9 cellular contexts compared by ENCODE assay signal in genomic region chr10:86958109-86958830, GRCh38. TPM values are rescaled to one million over a fixed set of nuclear protein-coding genes. Genes with fewer than 3 reads are reported as not detected.
DNase-seq lines count a peak whose midpoint lies in the region; ATAC-seq and TF ChIP-seq lines count a peak whose summit lies in the region.
"Had no signal": no experiment of that assay in that cellular context is flagged by ENCODE, and none has a peak within 500 bp of the region (broad histone marks: within the 10 kb centered on the region; RNA-seq: fewer than 3 reads in every experiment).

TSS of gene SNCG (plus strand) at chr10:86958599. CDS start at chr10:86958698, 99 bp downstream.

- CTCF ChIA-PET in RWPE1 (lab: Yijun Ruan, JAX), result interaction anchor here (0.6 to 2.7 kb wide), 4 partner anchors 9 to 20 kb away, joined by 5 to 23 read pairs (median 8); no protein-coding TSS in a partner anchor

- peak within 1 kb of the TSS; percentile 51 for H3K4me3 Mint-ChIP-seq in progenitor cell of endocrine pancreas (ENCODE audit: low read depth)
- H3K4me3 Mint-ChIP-seq: T-helper 2 cell treated with Interferon-gamma antibody and Interleukin-4, amounts not matched to agents 5 μg/mL and 100 μg/mL, for 36 hours had no signal

- no peak for TF ChIP-seq CTCF in RWPE1 (conservative IDR thresholded peaks at IDR 0.05; ENCODE audit: low read depth)
- TF ChIP-seq CTCF in progenitor cell of endocrine pancreas (IDR thresholded peaks at IDR 0.05; ENCODE audit: unreplicated experiment), result no peak

- H3K27ac Mint-ChIP-seq in progenitor cell of endocrine pancreas, result peak within 1 kb of the TSS; percentile 95
- H3K27ac Mint-ChIP-seq: T-helper 2 cell treated with Interferon-gamma antibody and Interleukin-4, amounts not matched to agents 5 μg/mL and 100 μg/mL, for 36 hours had no signal

- H3K4me1 Mint-ChIP-seq in progenitor cell of endocrine pancreas (ENCODE audit: low read depth), result peaks cover 32% of the 10 kb centered on the region

- ATAC-seq in HG02840 (IDR thresholded peaks at IDR 0.05; ENCODE audit: low FRiP score, unreplicated experiment) (no peak), GM21528 (IDR thresholded peaks at IDR 0.05; ENCODE audit: low FRiP score, unreplicated experiment) (no peak)

- POLR2A ChIA-PET in RWPE1 (lab: Yijun Ruan, JAX; ENCODE audit: low non-redundant PET), result interaction anchor here (0.7 to 1.7 kb wide), 4 partner anchors 10 to 201 kb away, joined by 3 to 18 read pairs (median 4); partner anchors contain the start of gene ADIRF

- DNase-seq in Caki2 (ENCODE audit: low read depth) (peak; percentile 54), RWPE1 (ENCODE audit: low spot score) (peak; percentile 51), glomerular endothelial cell (ENCODE audit: extremely low read depth, low read depth, low spot score) (no peak), progenitor cell of endocrine pancreas (ENCODE audit: low spot score, unreplicated experiment) (no peak), T1000 (lab: John Stamatoyannopoulos, UW) (no peak)
- no peak for DNase-seq in stimulated activated CD4-positive, alpha-beta T cell treated with anti-CD3 and anti-CD28 coated beads, Interleukin-2, amount 100 ng/mL, for 48 hours

- in situ Hi-C loops in Caki2 (cut with HindIII; ENCODE audit: low pct_unique_long_range_greater_than_20kb, low sequenced_read_pairs), result no loop called here

- H3K36me3 Mint-ChIP-seq in progenitor cell of endocrine pancreas (ENCODE audit: insufficient read depth), result no peaks in the 10 kb centered on the region

- no peaks in the 10 kb centered on the region for H3K9me3 Mint-ChIP-seq in progenitor cell of endocrine pancreas (ENCODE audit: low read depth)
- H3K9me3 Mint-ChIP-seq: T-helper 2 cell treated with Interferon-gamma antibody and Interleukin-4, amounts not matched to agents 5 μg/mL and 100 μg/mL, for 36 hours had no signal

- H3K27me3 Mint-ChIP-seq in progenitor cell of endocrine pancreas, result no peaks in the 10 kb centered on the region

- peak within 1 kb of the TSS; percentile 83 for H3K27ac ChIP-seq in RWPE1

RNA-seq across cellular contexts. Expression of gene SNCG, which starts in this region (rescaled TPM):
- 245 and 315 TPM in 2 replicates for total RNA-seq in Caki2 (2014; rRNA removed; shearing (Covaris generic); ENCODE audit: low replicate concordance)
- 42.3 and 72.4 TPM in 2 replicates for total RNA-seq in glomerular endothelial cell
- 14.6 and 17.5 TPM in 2 replicates for total RNA-seq in progenitor cell of endocrine pancreas

Comparison
In these comparisons a context has a peak if more than half of its experiments do, and no peak if none do; other contexts are left out.
1. DNase-seq: peak in Caki2 (single experiment) and RWPE1 (single experiment); none in glomerular endothelial cell (single experiment), progenitor cell of endocrine pancreas (single experiment), T1000 (single experiment) and stimulated activated CD4-positive, alpha-beta T cell treated with anti-CD3 and anti-CD28 coated beads, Interleukin-2, amount 100 ng/mL, for 48 hours (0 of 2).